Comparison of ENCODE assay signal across 1 cellular context in the genomic region with DNA sequence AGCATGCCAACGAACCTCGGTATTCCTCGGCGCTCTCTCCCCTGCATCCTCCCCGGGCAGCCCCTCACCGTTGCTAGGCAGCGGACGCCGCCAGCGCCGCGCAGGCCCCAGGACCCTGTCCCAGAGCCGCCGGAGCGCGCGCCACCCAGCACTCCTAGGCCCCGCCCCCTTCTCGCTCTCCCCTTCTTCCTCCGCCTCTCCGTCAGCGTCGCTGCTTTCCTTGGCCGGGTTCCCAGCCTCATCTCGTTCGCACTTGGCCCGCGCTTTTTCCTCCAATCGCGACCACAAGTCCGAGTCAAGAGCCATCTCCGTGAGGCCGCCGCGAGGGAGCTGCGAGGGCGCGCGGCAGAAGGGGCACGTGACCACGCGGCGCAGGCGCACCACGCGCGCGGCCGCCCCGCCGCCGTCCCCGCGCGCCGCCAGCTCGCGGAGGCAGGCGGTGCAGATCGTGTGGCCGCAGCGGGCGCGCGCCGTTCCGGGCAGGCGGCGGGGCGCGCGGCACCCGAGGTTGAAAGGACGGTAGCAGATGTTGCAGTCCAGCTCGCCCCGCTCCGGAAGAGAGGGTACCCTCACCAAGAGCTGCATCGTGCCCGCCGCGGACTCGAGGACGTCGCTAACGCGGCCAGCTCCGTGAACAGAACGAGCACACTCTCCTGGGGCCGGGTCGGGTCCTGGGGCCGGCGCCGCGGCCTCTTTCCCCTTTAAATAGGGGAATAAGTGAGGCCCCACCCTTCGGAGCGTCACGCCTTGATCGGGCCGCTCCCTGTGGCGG.
A peak's percentile ranks its signal among the peaks of the same experiment; 100 is the strongest.
TF ChIP-seq lines count a peak whose summit lies in the region.

A gene (minus strand): TSS at position 679 of the 772 bp plus-strand sequence. CDS start 94 bp downstream, at position 585.

TF ChIP-seq in H1, 55 proteins besides CTCF, POLR2A, EP300 and RAD21:
- TF ChIP-seq TCF12 (IDR thresholded peaks at IDR 0.05; ENCODE audit: low read depth, low read length), result no peak
- TF ChIP-seq EGR1 (IDR thresholded peaks at IDR 0.05; ENCODE audit: borderline replicate concordance, low read depth, low read length), result peak; percentile 49; the same call in 1 of the 2 replicates
- TF ChIP-seq, protein P1, sequence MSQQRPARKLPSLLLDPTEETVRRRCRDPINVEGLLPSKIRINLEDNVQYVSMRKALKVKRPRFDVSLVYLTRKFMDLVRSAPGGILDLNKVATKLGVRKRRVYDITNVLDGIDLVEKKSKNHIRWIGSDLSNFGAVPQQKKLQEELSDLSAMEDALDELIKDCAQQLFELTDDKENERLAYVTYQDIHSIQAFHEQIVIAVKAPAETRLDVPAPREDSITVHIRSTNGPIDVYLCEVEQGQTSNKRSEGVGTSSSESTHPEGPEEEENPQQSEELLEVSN (IDR thresholded peaks at IDR 0.05), result peak; percentile 98
- TF ChIP-seq SP4 (IDR thresholded peaks at IDR 0.05; ENCODE audit: low read length), result no peak
- no peak for TF ChIP-seq POU5F1 (IDR thresholded peaks at IDR 0.05; ENCODE audit: low read depth, low read length)
- TF ChIP-seq RFX5 (IDR thresholded peaks at IDR 0.05; ENCODE audit: borderline replicate concordance, low read depth, low read length), result no peak
- TF ChIP-seq KDM4A (IDR thresholded peaks at IDR 0.05; ENCODE audit: low read depth, low read length, severe bottlenecking), result peak; percentile 94
- TF ChIP-seq, protein P2, sequence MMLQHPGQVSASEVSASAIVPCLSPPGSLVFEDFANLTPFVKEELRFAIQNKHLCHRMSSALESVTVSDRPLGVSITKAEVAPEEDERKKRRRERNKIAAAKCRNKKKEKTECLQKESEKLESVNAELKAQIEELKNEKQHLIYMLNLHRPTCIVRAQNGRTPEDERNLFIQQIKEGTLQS (IDR thresholded peaks at IDR 0.05; ENCODE audit: insufficient read depth, low read depth, low read length), result peak; percentile 91
- TF ChIP-seq SRF (IDR thresholded peaks at IDR 0.05; ENCODE audit: low read depth, low read length), result no peak
- TF ChIP-seq HDAC2 (IDR thresholded peaks at IDR 0.05; ENCODE audit: borderline replicate concordance in 1 of 2, low read depth in 2 of 2, low read length in 2 of 2), result peak in 1 of 2 experiments; percentile 28; a peak in 1 of 4 replicates
- no peak for TF ChIP-seq CTBP2 (IDR thresholded peaks at IDR 0.05; ENCODE audit: borderline replicate concordance, insufficient read depth, insufficient read length, low read length)
- TF ChIP-seq SIN3A (conservative IDR thresholded peaks at IDR 0.05 in 1 of 2, IDR thresholded peaks at IDR 0.05 in 1 of 2; ENCODE audit: low read depth in 1 of 2, low read length in 2 of 2), result peak in 1 of 2 experiments; percentile 67; a peak in 1 of 4 replicates
- TF ChIP-seq CEBPB (IDR thresholded peaks at IDR 0.05; ENCODE audit: low read depth, low read length), result no peak
- TF ChIP-seq GTF2F1 (IDR thresholded peaks at IDR 0.05; ENCODE audit: borderline replicate concordance, low read depth, low read length), result no peak
- no peak for TF ChIP-seq SIRT6 (IDR thresholded peaks at IDR 0.05; ENCODE audit: low read length)
- no peak for TF ChIP-seq NANOG (IDR thresholded peaks at IDR 0.05; ENCODE audit: insufficient read depth, low read depth, low read length, poor library complexity, severe bottlenecking)
- TF ChIP-seq BRCA1 (IDR thresholded peaks at IDR 0.05; ENCODE audit: low read depth, low read length), result no peak
- TF ChIP-seq FOSL1 (IDR thresholded peaks at IDR 0.05; ENCODE audit: insufficient read depth, low read depth, low read length), result no peak
- TF ChIP-seq ZNF274 (IDR thresholded peaks at IDR 0.05; ENCODE audit: borderline replicate concordance, extremely low read depth, low read length), result no peak
- no peak for TF ChIP-seq CBX5 (IDR thresholded peaks at IDR 0.05; ENCODE audit: low read depth, low read length)
- TF ChIP-seq SAP30 (IDR thresholded peaks at IDR 0.05; ENCODE audit: insufficient read depth, insufficient replicate concordance, low read length), result no peak
- TF ChIP-seq POLR2AphosphoS5 (IDR thresholded peaks at IDR 0.05; ENCODE audit: low read depth, low read length), result no peak
- no peak for TF ChIP-seq RXRA (IDR thresholded peaks at IDR 0.05; ENCODE audit: insufficient read depth, low read depth, low read length)
- TF ChIP-seq CHD1 (IDR thresholded peaks at IDR 0.05; ENCODE audit: low read depth, low read length), result no peak
- 0 out of 2 replicates have a peak, but pooled peaks have one; percentile 37 for TF ChIP-seq BACH1 (IDR thresholded peaks at IDR 0.05; ENCODE audit: low read length)
- no peak for TF ChIP-seq TAF1 (IDR thresholded peaks at IDR 0.05; ENCODE audit: low read depth, low read length)
- TF ChIP-seq CHD2 (IDR thresholded peaks at IDR 0.05; ENCODE audit: low read length), result peak; percentile 41; the same call in 1 of the 2 replicates
- no peak for TF ChIP-seq TEAD4 (IDR thresholded peaks at IDR 0.05; ENCODE audit: low read depth, low read length)
- TF ChIP-seq, protein P3, sequence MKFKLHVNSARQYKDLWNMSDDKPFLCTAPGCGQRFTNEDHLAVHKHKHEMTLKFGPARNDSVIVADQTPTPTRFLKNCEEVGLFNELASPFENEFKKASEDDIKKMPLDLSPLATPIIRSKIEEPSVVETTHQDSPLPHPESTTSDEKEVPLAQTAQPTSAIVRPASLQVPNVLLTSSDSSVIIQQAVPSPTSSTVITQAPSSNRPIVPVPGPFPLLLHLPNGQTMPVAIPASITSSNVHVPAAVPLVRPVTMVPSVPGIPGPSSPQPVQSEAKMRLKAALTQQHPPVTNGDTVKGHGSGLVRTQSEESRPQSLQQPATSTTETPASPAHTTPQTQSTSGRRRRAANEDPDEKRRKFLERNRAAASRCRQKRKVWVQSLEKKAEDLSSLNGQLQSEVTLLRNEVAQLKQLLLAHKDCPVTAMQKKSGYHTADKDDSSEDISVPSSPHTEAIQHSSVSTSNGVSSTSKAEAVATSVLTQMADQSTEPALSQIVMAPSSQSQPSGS (IDR thresholded peaks at IDR 0.05; ENCODE audit: low read length), result no peak
- TF ChIP-seq YY1 (IDR thresholded peaks at IDR 0.05; ENCODE audit: low read depth, low read length), result no peak
- TF ChIP-seq PHF8 (conservative IDR thresholded peaks at IDR 0.05; ENCODE audit: low read depth, low read length), result no peak
- TF ChIP-seq RNF2 (IDR thresholded peaks at IDR 0.05; ENCODE audit: borderline replicate concordance, low read depth, low read length, missing control alignments, poor library complexity, severe bottlenecking), result peak; percentile 61
- no peak for TF ChIP-seq GABPA (IDR thresholded peaks at IDR 0.05; ENCODE audit: borderline replicate concordance, insufficient read depth, low read length)
- no peak for TF ChIP-seq TAF7 (optimal IDR thresholded peaks at IDR 0.05; ENCODE audit: borderline replicate concordance, low read depth, low read length)
- TF ChIP-seq EZH2 (IDR thresholded peaks at IDR 0.05; ENCODE audit: low read depth, low read length, severe bottlenecking), result peak; percentile 36
- no peak for TF ChIP-seq TBP (IDR thresholded peaks at IDR 0.05; ENCODE audit: low read depth, low read length)
- TF ChIP-seq BCL11A (IDR thresholded peaks at IDR 0.05; ENCODE audit: low read depth in 2 of 2, low read length in 2 of 2), result no peak
- no peak for TF ChIP-seq SIX5 (IDR thresholded peaks at IDR 0.05; ENCODE audit: low read depth, low read length)
- peak; percentile 18; the same call in 1 of the 2 replicates for TF ChIP-seq SUZ12 (IDR thresholded peaks at IDR 0.05; ENCODE audit: low read length)
- TF ChIP-seq SP2 (IDR thresholded peaks at IDR 0.05; ENCODE audit: low read length), result no peak
- TF ChIP-seq ASH2L (IDR thresholded peaks at IDR 0.05; ENCODE audit: low read length), result peak; percentile 53
- TF ChIP-seq, protein P4, sequence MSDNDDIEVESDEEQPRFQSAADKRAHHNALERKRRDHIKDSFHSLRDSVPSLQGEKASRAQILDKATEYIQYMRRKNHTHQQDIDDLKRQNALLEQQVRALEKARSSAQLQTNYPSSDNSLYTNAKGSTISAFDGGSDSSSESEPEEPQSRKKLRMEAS (IDR thresholded peaks at IDR 0.05), result peak; percentile 95
- no peak for TF ChIP-seq JUN (IDR thresholded peaks at IDR 0.05; ENCODE audit: low read depth, low read length)
- TF ChIP-seq RBBP5 (IDR thresholded peaks at IDR 0.05; ENCODE audit: borderline replicate concordance, low read depth, low read length), result 0 out of 2 replicates have a peak, but pooled peaks have one; percentile 70
- no peak for TF ChIP-seq JUND (IDR thresholded peaks at IDR 0.05; ENCODE audit: low read length)
- TF ChIP-seq SP1 (IDR thresholded peaks at IDR 0.05; ENCODE audit: low read depth, low read length), result no peak
- no peak for TF ChIP-seq HDAC6 (IDR thresholded peaks at IDR 0.05; ENCODE audit: low read depth, low read length)
- TF ChIP-seq CBX8 (IDR thresholded peaks at IDR 0.05; ENCODE audit: borderline replicate concordance, low read depth, low read length), result no peak
- TF ChIP-seq, protein P5, sequence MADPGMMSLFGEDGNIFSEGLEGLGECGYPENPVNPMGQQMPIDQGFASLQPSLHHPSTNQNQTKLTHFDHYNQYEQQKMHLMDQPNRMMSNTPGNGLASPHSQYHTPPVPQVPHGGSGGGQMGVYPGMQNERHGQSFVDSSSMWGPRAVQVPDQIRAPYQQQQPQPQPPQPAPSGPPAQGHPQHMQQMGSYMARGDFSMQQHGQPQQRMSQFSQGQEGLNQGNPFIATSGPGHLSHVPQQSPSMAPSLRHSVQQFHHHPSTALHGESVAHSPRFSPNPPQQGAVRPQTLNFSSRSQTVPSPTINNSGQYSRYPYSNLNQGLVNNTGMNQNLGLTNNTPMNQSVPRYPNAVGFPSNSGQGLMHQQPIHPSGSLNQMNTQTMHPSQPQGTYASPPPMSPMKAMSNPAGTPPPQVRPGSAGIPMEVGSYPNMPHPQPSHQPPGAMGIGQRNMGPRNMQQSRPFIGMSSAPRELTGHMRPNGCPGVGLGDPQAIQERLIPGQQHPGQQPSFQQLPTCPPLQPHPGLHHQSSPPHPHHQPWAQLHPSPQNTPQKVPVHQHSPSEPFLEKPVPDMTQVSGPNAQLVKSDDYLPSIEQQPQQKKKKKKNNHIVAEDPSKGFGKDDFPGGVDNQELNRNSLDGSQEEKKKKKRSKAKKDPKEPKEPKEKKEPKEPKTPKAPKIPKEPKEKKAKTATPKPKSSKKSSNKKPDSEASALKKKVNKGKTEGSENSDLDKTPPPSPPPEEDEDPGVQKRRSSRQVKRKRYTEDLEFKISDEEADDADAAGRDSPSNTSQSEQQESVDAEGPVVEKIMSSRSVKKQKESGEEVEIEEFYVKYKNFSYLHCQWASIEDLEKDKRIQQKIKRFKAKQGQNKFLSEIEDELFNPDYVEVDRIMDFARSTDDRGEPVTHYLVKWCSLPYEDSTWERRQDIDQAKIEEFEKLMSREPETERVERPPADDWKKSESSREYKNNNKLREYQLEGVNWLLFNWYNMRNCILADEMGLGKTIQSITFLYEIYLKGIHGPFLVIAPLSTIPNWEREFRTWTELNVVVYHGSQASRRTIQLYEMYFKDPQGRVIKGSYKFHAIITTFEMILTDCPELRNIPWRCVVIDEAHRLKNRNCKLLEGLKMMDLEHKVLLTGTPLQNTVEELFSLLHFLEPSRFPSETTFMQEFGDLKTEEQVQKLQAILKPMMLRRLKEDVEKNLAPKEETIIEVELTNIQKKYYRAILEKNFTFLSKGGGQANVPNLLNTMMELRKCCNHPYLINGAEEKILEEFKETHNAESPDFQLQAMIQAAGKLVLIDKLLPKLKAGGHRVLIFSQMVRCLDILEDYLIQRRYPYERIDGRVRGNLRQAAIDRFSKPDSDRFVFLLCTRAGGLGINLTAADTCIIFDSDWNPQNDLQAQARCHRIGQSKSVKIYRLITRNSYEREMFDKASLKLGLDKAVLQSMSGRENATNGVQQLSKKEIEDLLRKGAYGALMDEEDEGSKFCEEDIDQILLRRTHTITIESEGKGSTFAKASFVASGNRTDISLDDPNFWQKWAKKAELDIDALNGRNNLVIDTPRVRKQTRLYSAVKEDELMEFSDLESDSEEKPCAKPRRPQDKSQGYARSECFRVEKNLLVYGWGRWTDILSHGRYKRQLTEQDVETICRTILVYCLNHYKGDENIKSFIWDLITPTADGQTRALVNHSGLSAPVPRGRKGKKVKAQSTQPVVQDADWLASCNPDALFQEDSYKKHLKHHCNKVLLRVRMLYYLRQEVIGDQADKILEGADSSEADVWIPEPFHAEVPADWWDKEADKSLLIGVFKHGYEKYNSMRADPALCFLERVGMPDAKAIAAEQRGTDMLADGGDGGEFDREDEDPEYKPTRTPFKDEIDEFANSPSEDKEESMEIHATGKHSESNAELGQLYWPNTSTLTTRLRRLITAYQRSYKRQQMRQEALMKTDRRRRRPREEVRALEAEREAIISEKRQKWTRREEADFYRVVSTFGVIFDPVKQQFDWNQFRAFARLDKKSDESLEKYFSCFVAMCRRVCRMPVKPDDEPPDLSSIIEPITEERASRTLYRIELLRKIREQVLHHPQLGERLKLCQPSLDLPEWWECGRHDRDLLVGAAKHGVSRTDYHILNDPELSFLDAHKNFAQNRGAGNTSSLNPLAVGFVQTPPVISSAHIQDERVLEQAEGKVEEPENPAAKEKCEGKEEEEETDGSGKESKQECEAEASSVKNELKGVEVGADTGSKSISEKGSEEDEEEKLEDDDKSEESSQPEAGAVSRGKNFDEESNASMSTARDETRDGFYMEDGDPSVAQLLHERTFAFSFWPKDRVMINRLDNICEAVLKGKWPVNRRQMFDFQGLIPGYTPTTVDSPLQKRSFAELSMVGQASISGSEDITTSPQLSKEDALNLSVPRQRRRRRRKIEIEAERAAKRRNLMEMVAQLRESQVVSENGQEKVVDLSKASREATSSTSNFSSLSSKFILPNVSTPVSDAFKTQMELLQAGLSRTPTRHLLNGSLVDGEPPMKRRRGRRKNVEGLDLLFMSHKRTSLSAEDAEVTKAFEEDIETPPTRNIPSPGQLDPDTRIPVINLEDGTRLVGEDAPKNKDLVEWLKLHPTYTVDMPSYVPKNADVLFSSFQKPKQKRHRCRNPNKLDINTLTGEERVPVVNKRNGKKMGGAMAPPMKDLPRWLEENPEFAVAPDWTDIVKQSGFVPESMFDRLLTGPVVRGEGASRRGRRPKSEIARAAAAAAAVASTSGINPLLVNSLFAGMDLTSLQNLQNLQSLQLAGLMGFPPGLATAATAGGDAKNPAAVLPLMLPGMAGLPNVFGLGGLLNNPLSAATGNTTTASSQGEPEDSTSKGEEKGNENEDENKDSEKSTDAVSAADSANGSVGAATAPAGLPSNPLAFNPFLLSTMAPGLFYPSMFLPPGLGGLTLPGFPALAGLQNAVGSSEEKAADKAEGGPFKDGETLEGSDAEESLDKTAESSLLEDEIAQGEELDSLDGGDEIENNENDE (IDR thresholded peaks at IDR 0.05; ENCODE audit: insufficient replicate concordance, low read length), result no peak
- TF ChIP-seq MAFK (IDR thresholded peaks at IDR 0.05; ENCODE audit: low read depth, low read length), result no peak
- TF ChIP-seq KDM5A (IDR thresholded peaks at IDR 0.05; ENCODE audit: low read length), result no peak
- TF ChIP-seq, protein P6, sequence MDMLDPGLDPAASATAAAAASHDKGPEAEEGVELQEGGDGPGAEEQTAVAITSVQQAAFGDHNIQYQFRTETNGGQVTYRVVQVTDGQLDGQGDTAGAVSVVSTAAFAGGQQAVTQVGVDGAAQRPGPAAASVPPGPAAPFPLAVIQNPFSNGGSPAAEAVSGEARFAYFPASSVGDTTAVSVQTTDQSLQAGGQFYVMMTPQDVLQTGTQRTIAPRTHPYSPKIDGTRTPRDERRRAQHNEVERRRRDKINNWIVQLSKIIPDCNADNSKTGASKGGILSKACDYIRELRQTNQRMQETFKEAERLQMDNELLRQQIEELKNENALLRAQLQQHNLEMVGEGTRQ (IDR thresholded peaks at IDR 0.05; ENCODE audit: low read length), result peak; percentile 85
- TF ChIP-seq NRF1 (IDR thresholded peaks at IDR 0.05; ENCODE audit: low read depth, low read length), result peak; percentile 37; the same call in 1 of the 2 replicates
- no peak for TF ChIP-seq KDM1A (IDR thresholded peaks at IDR 0.05; ENCODE audit: borderline replicate concordance, low read length)
- no peak for TF ChIP-seq CREB1 (IDR thresholded peaks at IDR 0.05)
TF ChIP-seq in H1: peak in this region for 16.
